Comparison of ENCODE assay signal across 2 cellular contexts in the genomic region with DNA sequence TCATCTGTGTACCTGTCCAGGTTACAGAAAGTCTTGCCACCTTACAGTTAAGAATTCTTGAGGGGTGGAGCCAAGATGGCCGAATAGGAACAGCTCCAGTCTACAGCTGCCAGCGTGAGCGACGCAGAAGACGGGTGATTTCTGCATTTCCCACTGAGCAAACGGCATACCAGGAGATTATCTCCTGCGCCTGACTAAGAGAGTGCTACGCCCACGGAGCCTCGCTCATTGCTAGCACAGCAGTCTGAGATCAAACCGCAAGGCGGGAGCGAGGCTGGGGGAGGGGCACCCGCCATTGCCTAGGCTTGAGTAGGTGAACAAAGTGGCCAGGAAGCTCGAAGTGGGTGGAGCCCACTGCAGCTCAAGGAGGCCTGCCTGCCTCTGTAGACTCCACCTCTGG.
A peak's percentile ranks its signal among the peaks of the same experiment; 100 is the strongest.
TF ChIP-seq lines count a peak whose summit lies in the region.

No MANE protein-coding gene starts in this region.

TF ChIP-seq in GM23338, 12 proteins besides CTCF, POLR2A, EP300 and RAD21:
- TF ChIP-seq POLR2AphosphoS5 (IDR thresholded peaks at IDR 0.05; ENCODE audit: low read depth): 0 out of 2 replicates have a peak, but pooled peaks have one; percentile 28

TF ChIP-seq in K562, 482 proteins besides CTCF, POLR2A, EP300 and RAD21:
- peak; percentile 92 for TF ChIP-seq ZBTB33 (CRISPR knock-in tag; IDR thresholded peaks at IDR 0.05)
TF ChIP-seq in K562: peak in this region for 1; not testable (repeated sequence) for 481.
